24 cellular contexts compared by ENCODE assay signal in the genomic region with DNA sequence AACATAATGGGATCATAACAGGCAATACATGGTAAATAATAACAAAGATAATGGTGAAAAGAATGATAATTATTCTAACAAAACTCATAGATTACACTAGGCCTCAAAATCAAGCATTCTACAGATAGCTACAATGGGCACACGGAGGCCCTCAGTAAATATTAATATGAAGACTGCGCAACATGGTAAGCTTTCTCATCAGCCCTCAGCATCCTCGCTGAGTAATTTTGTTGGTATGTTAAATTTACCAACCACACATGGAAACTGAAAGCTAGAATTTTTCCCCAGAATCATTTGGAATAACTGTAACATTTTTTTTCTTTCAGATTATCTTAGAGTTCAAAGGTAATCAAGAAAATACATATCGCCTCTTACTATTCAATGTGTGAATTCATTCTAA.
DNase-seq lines count a peak whose midpoint lies in the region; ATAC-seq and TF ChIP-seq lines count a peak whose summit lies in the region.
"Had no signal": no experiment of that assay in that cellular context is flagged by ENCODE, and none has a peak within 500 bp of the region (broad histone marks: within the 10 kb centered on the region; RNA-seq: fewer than 3 reads in every experiment).

No MANE protein-coding gene starts in this region.

- no peak overlapping the region for H3K4me3 Mint-ChIP-seq in activated T-cell treated with anti-CD3 and anti-CD28 coated beads, Interleukin-2, amount 50 U/mL, for 72 hours
- H3K4me3 Mint-ChIP-seq: activated naive CD4-positive, alpha-beta T cell treated with anti-CD3 and anti-CD28 coated beads, Interleukin-2, amount 10 ng/mL, durations not matched to agents 7 days and 5 days; CD4-positive, CD25-positive, alpha-beta regulatory T cell; neural progenitor cell; stimulated activated naive B cell treated with anti-CD40 and anti-IgM and Interleukin-4, amounts not matched to agents 10 μg/mL and 1 μg/mL and 100 μg/mL, for 72 hours had no signal

- H3K9ac ChIP-seq in adipocyte (ENCODE audit: low read length) (no peak overlapping the region), skeletal muscle satellite cell (ENCODE audit: low read depth, low read length) (peak overlapping the region; percentile 28)
- H3K9ac ChIP-seq: neural progenitor cell had no signal

- ATAC-seq in GM21360 (IDR thresholded peaks at IDR 0.05; ENCODE audit: unreplicated experiment), result no peak
- ATAC-seq in activated T-cell treated with anti-CD3 and anti-CD28 coated beads, Interleukin-2, amount 50 U/mL, for 72 hours (replicated peaks in 1 of 2), result no peak
- ATAC-seq: HCT116; heart left ventricle; right lobe of liver; stimulated activated naive B cell treated with anti-CD40 and anti-IgM and Interleukin-4, amounts not matched to agents 10 μg/mL and 1 μg/mL and 100 μg/mL, for 72 hours had no signal

- H3K4me1 Mint-ChIP-seq in activated T-cell treated with anti-CD3 and anti-CD28 coated beads, Interleukin-2, amount 50 U/mL, for 72 hours (ENCODE audit: low read depth), result no peaks in the 10 kb centered on the region
- H3K4me1 Mint-ChIP-seq: activated naive CD4-positive, alpha-beta T cell treated with anti-CD3 and anti-CD28 coated beads, Interleukin-2, amount 10 ng/mL, durations not matched to agents 7 days and 5 days; CD4-positive, CD25-positive, alpha-beta regulatory T cell; stimulated activated naive B cell treated with anti-CD40 and anti-IgM and Interleukin-4, amounts not matched to agents 10 μg/mL and 1 μg/mL and 100 μg/mL, for 72 hours had no signal

- H3K36me3 Mint-ChIP-seq in activated T-cell treated with anti-CD3 and anti-CD28 coated beads, Interleukin-2, amount 50 U/mL, for 72 hours (ENCODE audit: insufficient read depth in 2 of 2), result no peaks in the 10 kb centered on the region
- H3K36me3 Mint-ChIP-seq: activated naive CD4-positive, alpha-beta T cell treated with anti-CD3 and anti-CD28 coated beads, Interleukin-2, amount 10 ng/mL, durations not matched to agents 7 days and 5 days; stimulated activated naive B cell treated with anti-CD40 and anti-IgM and Interleukin-4, amounts not matched to agents 10 μg/mL and 1 μg/mL and 100 μg/mL, for 72 hours had no signal

- H3K4me1 ChIP-seq in adipocyte (ENCODE audit: control insufficient read depth, insufficient read depth, low read length) (peaks cover 40% of the 10 kb centered on the region), skeletal muscle satellite cell (ENCODE audit: control insufficient read depth, insufficient read depth, low read length) (peaks cover 48% of the 10 kb centered on the region)
- H3K4me1 ChIP-seq: SJSA1, suprapubic skin had no signal

- H3K27ac Mint-ChIP-seq in activated T-cell treated with anti-CD3 and anti-CD28 coated beads, Interleukin-2, amount 50 U/mL, for 72 hours, result no peak overlapping the region
- H3K27ac Mint-ChIP-seq: activated naive CD4-positive, alpha-beta T cell treated with anti-CD3 and anti-CD28 coated beads, Interleukin-2, amount 10 ng/mL, durations not matched to agents 7 days and 5 days; CD4-positive, CD25-positive, alpha-beta regulatory T cell; neural progenitor cell; stimulated activated naive B cell treated with anti-CD40 and anti-IgM and Interleukin-4, amounts not matched to agents 10 μg/mL and 1 μg/mL and 100 μg/mL, for 72 hours had no signal

- no peak for TF ChIP-seq CTCF in fibroblast of mammary gland (conservative IDR thresholded peaks at IDR 0.05; ENCODE audit: control insufficient read depth, insufficient read depth, low read depth, low read length)

- H3K36me3 ChIP-seq in adipocyte (ENCODE audit: control insufficient read depth, insufficient read depth, low read length, severe bottlenecking), result no peaks in the 10 kb centered on the region
- no peaks in the 10 kb centered on the region for H3K36me3 ChIP-seq in skeletal muscle satellite cell (ENCODE audit: insufficient read depth, low read length)
- H3K36me3 ChIP-seq: heart left ventricle, neural progenitor cell, right lobe of liver, SJSA1, suprapubic skin had no signal

- DNase-seq in ELR (ENCODE audit: low read depth) (peak; percentile 44), adipocyte (ENCODE audit: low read depth) (peak; percentile 55), fibroblast of mammary gland (ENCODE audit: low read depth) (peak; percentile 59), GDM1 (lab: John Stamatoyannopoulos, UW) (no peak)
- no peak for DNase-seq in activated T-cell treated with anti-CD3 and anti-CD28 coated beads, Interleukin-2, amount 50 U/mL, for 72 hours
- DNase-seq: activated CD4-positive, alpha-beta T cell treated with anti-CD3 and anti-CD28 coated beads, Interleukin-2, amount 50 U/mL, for 4 hours; activated naive CD4-positive, alpha-beta T cell treated with anti-CD3 and anti-CD28 coated beads, Interleukin-2, amount 10 ng/mL, durations not matched to agents 7 days and 5 days; CD4-positive, CD25-positive, alpha-beta regulatory T cell; dorsolateral prefrontal cortex; heart left ventricle; KBM-7; NCI-H1436; NCI-H2081 treated with DMSO at 0.1 percent for 48 hours; NCI-H774; right lobe of liver; stimulated activated CD4-positive, alpha-beta T cell treated with anti-CD3 and anti-CD28 coated beads, Interleukin-4, amount 100 ng/mL, for 4 hours; stimulated activated naive B cell treated with anti-CD40 and anti-IgM and Interleukin-4, amounts not matched to agents 10 μg/mL and 1 μg/mL and 100 μg/mL, for 72 hours; T-helper 1 cell had no signal

- H3K9me3 ChIP-seq in adipocyte (ENCODE audit: control insufficient read depth, low read length) (no peaks in the 10 kb centered on the region), skeletal muscle satellite cell (replicated peaks; ENCODE audit: low read length) (no peaks in the 10 kb centered on the region)
- H3K9me3 ChIP-seq: heart left ventricle, right lobe of liver, SJSA1, suprapubic skin had no signal

- H3K27me3 Mint-ChIP-seq in activated T-cell treated with anti-CD3 and anti-CD28 coated beads, Interleukin-2, amount 50 U/mL, for 72 hours (ENCODE audit: low read depth), result no peaks in the 10 kb centered on the region
- H3K27me3 Mint-ChIP-seq: stimulated activated naive B cell treated with anti-CD40 and anti-IgM and Interleukin-4, amounts not matched to agents 10 μg/mL and 1 μg/mL and 100 μg/mL, for 72 hours had no signal

- H3K27me3 ChIP-seq in adipocyte (replicated peaks; ENCODE audit: control insufficient read depth, insufficient read depth, low read length), result no peaks in the 10 kb centered on the region
- H3K27me3 ChIP-seq in skeletal muscle satellite cell (ENCODE audit: control insufficient read depth, insufficient read depth, low read length), result no peaks in the 10 kb centered on the region
- H3K27me3 ChIP-seq: dorsolateral prefrontal cortex, heart left ventricle, neural progenitor cell, right lobe of liver, SJSA1, suprapubic skin had no signal

- peak overlapping the region; percentile 9 for H3K4me2 ChIP-seq in skeletal muscle satellite cell (ENCODE audit: low read length)
- H3K4me2 ChIP-seq: neural progenitor cell had no signal

- H3K4me3 ChIP-seq in adipocyte (ENCODE audit: low read length) (no peak overlapping the region), fibroblast of mammary gland (ENCODE audit: control insufficient read depth, low read depth, low read length) (no peak overlapping the region), skeletal muscle satellite cell (ENCODE audit: low read length) (peak overlapping the region; percentile 31)
- H3K4me3 ChIP-seq: dorsolateral prefrontal cortex, heart left ventricle, neural progenitor cell, right lobe of liver, SJSA1, suprapubic skin had no signal

- H3K9me3 Mint-ChIP-seq in activated T-cell treated with anti-CD3 and anti-CD28 coated beads, Interleukin-2, amount 50 U/mL, for 72 hours, result no peaks in the 10 kb centered on the region
- H3K9me3 Mint-ChIP-seq: activated naive CD4-positive, alpha-beta T cell treated with anti-CD3 and anti-CD28 coated beads, Interleukin-2, amount 10 ng/mL, durations not matched to agents 7 days and 5 days; CD4-positive, CD25-positive, alpha-beta regulatory T cell; stimulated activated naive B cell treated with anti-CD40 and anti-IgM and Interleukin-4, amounts not matched to agents 10 μg/mL and 1 μg/mL and 100 μg/mL, for 72 hours had no signal

Comparison
In these comparisons a context has a peak if more than half of its experiments do, and no peak if none do; other contexts are left out.
1. DNase-seq: peak in ELR (single experiment), adipocyte (single experiment) and fibroblast of mammary gland (single experiment); none in GDM1 (single experiment) and activated T-cell treated with anti-CD3 and anti-CD28 coated beads, Interleukin-2, amount 50 U/mL, for 72 hours (0 of 2).